ENCODE assay signal across 22 cellular contexts in the genomic region with DNA sequence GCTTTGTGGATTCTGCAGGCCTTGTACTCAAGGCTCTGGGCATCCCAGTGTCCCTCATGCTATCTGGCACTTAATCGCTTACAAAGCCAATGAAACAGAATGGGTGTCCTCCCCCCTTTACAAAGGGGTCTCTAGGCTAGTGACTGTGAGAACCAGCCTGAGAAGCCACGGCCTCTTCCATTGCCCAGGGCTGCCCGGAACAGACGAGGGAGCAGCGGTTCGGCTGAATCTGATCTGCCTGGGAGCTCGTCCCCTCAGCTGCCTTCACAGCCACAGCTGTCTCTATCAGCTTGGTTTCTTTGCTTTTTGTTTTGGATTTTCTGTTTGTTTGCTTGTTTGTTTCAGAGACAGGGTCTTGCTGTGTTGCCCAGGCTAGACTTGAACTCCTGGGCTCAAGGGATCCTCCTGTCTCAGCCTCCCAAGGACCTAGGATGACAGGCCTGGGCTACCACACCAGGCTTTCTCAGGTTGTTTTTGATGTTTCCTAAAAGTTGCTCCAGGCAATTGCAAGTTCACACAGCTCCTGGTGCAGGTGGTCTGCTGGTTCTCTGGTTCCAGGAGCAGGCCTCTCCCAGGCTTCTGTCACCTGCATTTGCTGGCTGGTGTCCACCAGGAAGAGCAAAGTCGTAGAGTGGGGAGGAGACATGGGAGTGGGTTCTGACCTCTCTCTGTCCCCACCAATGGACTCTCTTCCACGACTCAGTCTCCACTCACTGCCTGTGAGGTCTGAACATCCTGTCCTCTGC. TPM values are rescaled to one million over a fixed set of nuclear protein-coding genes. Genes with fewer than 3 reads are reported as not detected.
A peak's percentile ranks its signal among the peaks of the same experiment; 100 is the strongest.
DNase-seq lines count a peak whose midpoint lies in the region; ATAC-seq and TF ChIP-seq lines count a peak whose summit lies in the region.
"Had no signal": no experiment of that assay in that cellular context is flagged by ENCODE, and none has a peak within 500 bp of the region (broad histone marks: within the 10 kb centered on the region; RNA-seq: fewer than 3 reads in every experiment).

No MANE protein-coding gene starts in this region.

- ATAC-seq in HCT116: no peak
- no peak for ATAC-seq in GM21367 (IDR thresholded peaks at IDR 0.05; ENCODE audit: unreplicated experiment)
- ATAC-seq: activated CD8-positive, alpha-beta T cell treated with anti-CD3 and anti-CD28 coated beads for 36 hours; CD8-positive, alpha-beta T cell; K562 had no signal

- no peak for DNase-seq in HCT116 (ENCODE audit: low read depth, low spot score)
- no peak for DNase-seq in SK-N-SH
- peak; percentile 3 for DNase-seq in kidney tubule cell (ENCODE audit: low spot score)
- no peak for DNase-seq in NCI-H82 treated with DMSO at 0.1 percent for 48 hours (lab: John Stamatoyannopoulos, UW; ENCODE audit: unreplicated experiment)
- no peak for DNase-seq in hepatocyte (ENCODE audit: low spot score)
- DNase-seq: activated CD8-positive, alpha-beta T cell treated with anti-CD3 and anti-CD28 coated beads for 36 hours; activated naive CD4-positive, alpha-beta T cell treated with Interleukin-2 at 50 U/mL for 16 hours; activated T-cell treated with anti-CD3 and anti-CD28 coated beads, Interleukin-2, amount 50 U/mL, for 24 hours; AML-193; DMS153; effector CD4-positive, alpha-beta T cell; MG63; naive B cell; NCI-H1417; NCI-H524 treated with DMSO at 0.1 percent for 48 hours; nucleus accumbens; stimulated activated CD4-positive, alpha-beta T cell treated with anti-CD3 and anti-CD28 coated beads, Interleukin-15, amount 100 ng/mL, for 24 hours; uterus had no signal

- CTCF ChIA-PET in HCT116 (lab: Charles Lee): no interaction called here
- CTCF ChIA-PET in SK-N-SH (lab: Yijun Ruan, JAX): no interaction called here

- H3K9me2 ChIP-seq in HCT116 (ENCODE audit: insufficient read depth): no peaks in the 10 kb centered on the region
- H3K9me2 ChIP-seq in SK-N-SH: no peaks in the 10 kb centered on the region
- no peaks in the 10 kb centered on the region for H3K9me2 ChIP-seq in hepatocyte (replicated peaks; ENCODE audit: insufficient read depth)

- H3F3A ChIP-seq in SK-N-SH (replicated peaks; ENCODE audit: insufficient read depth): peaks cover 38% of the 10 kb centered on the region

- TF ChIP-seq RAD21 in HCT116 (IDR thresholded peaks at IDR 0.05; ENCODE audit: low read depth): no peak
- no peak for TF ChIP-seq RAD21 in SK-N-SH (IDR thresholded peaks at IDR 0.05; ENCODE audit: low read length)

- H3K36me3 ChIP-seq in HCT116 (ENCODE audit: control insufficient read depth in 1 of 2, insufficient read depth in 2 of 2, low read length in 2 of 2): no peaks in the 10 kb centered on the region
- H3K36me3 ChIP-seq in SK-N-SH (replicated peaks in 1 of 2; ENCODE audit: control insufficient read depth in 1 of 2, insufficient read depth in 2 of 2, low read length in 1 of 2): no peaks in the 10 kb centered on the region
- H3K36me3 ChIP-seq in skeletal muscle satellite cell (ENCODE audit: insufficient read depth, low read length): no peaks in the 10 kb centered on the region
- no peaks in the 10 kb centered on the region for H3K36me3 ChIP-seq in hepatocyte (replicated peaks; ENCODE audit: insufficient read depth, low read depth)
- H3K36me3 ChIP-seq: MG63, uterus had no signal

- no TSS peak for BruUV-seq in HCT116 (replicated peaks; lab: Mats Ljungman, UMichigan)

- TF ChIP-seq CTCF in HCT116 (IDR thresholded peaks at IDR 0.05 in 2 of 3, conservative IDR thresholded peaks at IDR 0.05 in 1 of 3; ENCODE audit: borderline replicate concordance in 1 of 3, insufficient read depth in 1 of 3, low read depth in 2 of 3, low read length in 2 of 3): no peak
- no peak for TF ChIP-seq CTCF in SK-N-SH (IDR thresholded peaks at IDR 0.05)
- no peak for TF ChIP-seq CTCF in hepatocyte (IDR thresholded peaks at IDR 0.05; ENCODE audit: poor library complexity)

- no peaks in the 10 kb centered on the region for H3K9me3 ChIP-seq in HCT116 (ENCODE audit: control insufficient read depth in 1 of 2, insufficient read depth in 1 of 2, low read depth in 1 of 2, low read length in 2 of 2)
- no peaks in the 10 kb centered on the region for H3K9me3 ChIP-seq in SK-N-SH
- no peaks in the 10 kb centered on the region for H3K9me3 ChIP-seq in skeletal muscle satellite cell (replicated peaks; ENCODE audit: low read length)
- H3K9me3 ChIP-seq in hepatocyte (ENCODE audit: low read depth): no peaks in the 10 kb centered on the region
- H3K9me3 ChIP-seq: MG63, uterus had no signal

- H3K4me2 ChIP-seq in HCT116 (ENCODE audit: low read length): peak overlapping the region; percentile 65
- H3K4me2 ChIP-seq in SK-N-SH: peak overlapping the region; percentile 67
- peak overlapping the region; percentile 61 for H3K4me2 ChIP-seq in skeletal muscle satellite cell (ENCODE audit: low read length)
- H3K4me2 ChIP-seq in hepatocyte: no peak overlapping the region

- RAD21 ChIA-PET in HCT116 (lab: Charles Lee; ENCODE audit: low non-redundant PET in 1 of 2, low total read pairs in 2 of 2, uncharacterized antibody in 2 of 2, unreplicated experiment in 2 of 2): no interaction called here

- 40% methylated on average over 8 of the region's 9 CpGs for WGBS in SK-N-SH (ENCODE audit: low lambda C conversion rate)
- WGBS in hepatocyte (ENCODE audit: low lambda C conversion rate, missing lambda C conversion rate): 95% methylated on average over 9 of the region's 9 CpGs

- POLR2A ChIA-PET in HCT116 (lab: Charles Lee): no interaction called here
- POLR2A ChIA-PET in SK-N-SH (lab: Yijun Ruan, JAX): no interaction called here

- peak overlapping the region; percentile 52; the same call in 1 of the 2 replicates for H3K27ac ChIP-seq in HCT116 (ENCODE audit: low read depth, low read length)
- peak overlapping the region in 1 of 2 experiments; percentile 82; a peak in 2 of 4 replicates for H3K27ac ChIP-seq in SK-N-SH (ENCODE audit: low read depth in 2 of 2, low read length in 1 of 2)
- H3K27ac ChIP-seq in hepatocyte: no peak overlapping the region
- H3K27ac ChIP-seq: uterus had no signal

- no peak for TF ChIP-seq EP300 in SK-N-SH (IDR thresholded peaks at IDR 0.05; ENCODE audit: borderline replicate concordance in 1 of 2, low read depth in 1 of 2, low read length in 1 of 2)

- intact Hi-C loops in HCT116 (cut with micrococcal nuclease): no loop called here

- H2AFZ ChIP-seq in HCT116 (ENCODE audit: low read depth, low read length, poor library complexity, severe bottlenecking) (no peak overlapping the region), SK-N-SH (ENCODE audit: low read depth) (peak overlapping the region; percentile 80; the same call in 1 of the 2 replicates), hepatocyte (no peak overlapping the region)

- H3K9ac ChIP-seq in HCT116 (ENCODE audit: low read length) (peak overlapping the region; percentile 31), SK-N-SH (peak overlapping the region; percentile 41; the same call in 1 of the 2 replicates), skeletal muscle satellite cell (ENCODE audit: low read depth, low read length) (peak overlapping the region; percentile 56)

- H3K4me3 ChIP-seq in HCT116 (replicated peaks in 1 of 2; ENCODE audit: low read depth in 1 of 2, low read length in 2 of 2) (no peak overlapping the region), SK-N-SH (ENCODE audit: low read depth in 2 of 2, low read length in 1 of 2) (no peak overlapping the region), skeletal muscle satellite cell (ENCODE audit: low read length) (no peak overlapping the region), hepatocyte (no peak overlapping the region)
- H3K4me3 ChIP-seq: K562, MG63, uterus had no signal

- H4K20me1 ChIP-seq in HCT116 (ENCODE audit: insufficient read depth): no peaks in the 10 kb centered on the region
- no peaks in the 10 kb centered on the region for H4K20me1 ChIP-seq in SK-N-SH (ENCODE audit: insufficient read depth)
- H4K20me1 ChIP-seq in hepatocyte (ENCODE audit: insufficient read depth, poor library complexity, severe bottlenecking): no peaks in the 10 kb centered on the region

- H3K27me3 ChIP-seq in HCT116 (ENCODE audit: insufficient read depth, low read length) (no peaks in the 10 kb centered on the region), SK-N-SH (ENCODE audit: insufficient read depth) (no peaks in the 10 kb centered on the region), skeletal muscle satellite cell (ENCODE audit: control insufficient read depth, insufficient read depth, low read length) (no peaks in the 10 kb centered on the region), hepatocyte (no peaks in the 10 kb centered on the region)
- H3K27me3 ChIP-seq: MG63, uterus had no signal

- no peaks in the 10 kb centered on the region for H3K79me2 ChIP-seq in HCT116 (ENCODE audit: insufficient read depth, low read length)
- no peaks in the 10 kb centered on the region for H3K79me2 ChIP-seq in SK-N-SH (ENCODE audit: insufficient read depth)
- no peaks in the 10 kb centered on the region for H3K79me2 ChIP-seq in hepatocyte

- no peak for TF ChIP-seq POLR2A in HCT116 (IDR thresholded peaks at IDR 0.05; ENCODE audit: borderline replicate concordance, extremely low read depth, insufficient read depth, insufficient read length)

- H3K4me1 ChIP-seq in HCT116 (ENCODE audit: control insufficient read depth in 1 of 2, insufficient read depth in 2 of 2, low read length in 2 of 2) (peaks cover 42 to 81% of the 10 kb centered on the region in 2 experiments), SK-N-SH (ENCODE audit: control insufficient read depth in 1 of 2, insufficient read depth in 2 of 2, low read depth in 1 of 2, low read length in 1 of 2) (peaks cover 0 to 29% of the 10 kb centered on the region in 2 experiments; a peak in 2 of 4 replicates), skeletal muscle satellite cell (ENCODE audit: control insufficient read depth, insufficient read depth, low read length) (peaks cover 44% of the 10 kb centered on the region), hepatocyte (ENCODE audit: insufficient read depth) (no peaks in the 10 kb centered on the region)
- H3K4me1 ChIP-seq: uterus had no signal

TF ChIP-seq in HCT116, 20 proteins besides CTCF, POLR2A, EP300 and RAD21 (continues in another document):
- TF ChIP-seq ELF1 (IDR thresholded peaks at IDR 0.05; ENCODE audit: borderline replicate concordance, low read depth) (no peak), EGR1 (IDR thresholded peaks at IDR 0.05; ENCODE audit: low read depth) (no peak), EZH2 (IDR thresholded peaks at IDR 0.05) (no peak), FOSL1 (IDR thresholded peaks at IDR 0.05; ENCODE audit: low read depth) (no peak)

TF ChIP-seq in SK-N-SH, 30 proteins besides CTCF, POLR2A, EP300 and RAD21 (continues in another document):
- TF ChIP-seq, protein P1, sequence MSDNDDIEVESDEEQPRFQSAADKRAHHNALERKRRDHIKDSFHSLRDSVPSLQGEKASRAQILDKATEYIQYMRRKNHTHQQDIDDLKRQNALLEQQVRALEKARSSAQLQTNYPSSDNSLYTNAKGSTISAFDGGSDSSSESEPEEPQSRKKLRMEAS (IDR thresholded peaks at IDR 0.05; ENCODE audit: low read depth): no peak
- TF ChIP-seq POLR2AphosphoS5 (IDR thresholded peaks at IDR 0.05; ENCODE audit: low read depth, low read length) (no peak), GATA2 (CRISPR knock-in tag; IDR thresholded peaks at IDR 0.05) (no peak)

RNA-seq across cellular contexts. Expression of a gene that starts 10.9 kb away (rescaled TPM):
- 22.2 TPM for total RNA-seq in HCT116 (2021; ENCODE audit: unreplicated experiment)
- polyA plus RNA-seq in HCT116 (2012): 20.3 and 22.3 TPM in 2 replicates
- polyA plus RNA-seq in SK-N-SH (2012; rRNA removed): 5.8 and 12.4 TPM in 2 replicates
- 6.6 and 10.2 TPM in 2 replicates for polyA plus RNA-seq in SK-N-SH (2012; cell fraction: cytosol; rRNA removed)
- 14.2 and 18.0 TPM in 2 replicates for polyA plus RNA-seq in SK-N-SH (2012; cell fraction: nucleus; rRNA removed)
- total RNA-seq in skeletal muscle satellite cell (2012; rRNA removed): 6.3 and 7.6 TPM in 2 replicates
- 4.2 and 4.7 TPM in 2 replicates for total RNA-seq in hepatocyte
- polyA plus RNA-seq in hepatocyte: 8.6 and 11.8 TPM in 2 replicates
